1 cellular context compared by ENCODE assay signal in the genomic region with DNA sequence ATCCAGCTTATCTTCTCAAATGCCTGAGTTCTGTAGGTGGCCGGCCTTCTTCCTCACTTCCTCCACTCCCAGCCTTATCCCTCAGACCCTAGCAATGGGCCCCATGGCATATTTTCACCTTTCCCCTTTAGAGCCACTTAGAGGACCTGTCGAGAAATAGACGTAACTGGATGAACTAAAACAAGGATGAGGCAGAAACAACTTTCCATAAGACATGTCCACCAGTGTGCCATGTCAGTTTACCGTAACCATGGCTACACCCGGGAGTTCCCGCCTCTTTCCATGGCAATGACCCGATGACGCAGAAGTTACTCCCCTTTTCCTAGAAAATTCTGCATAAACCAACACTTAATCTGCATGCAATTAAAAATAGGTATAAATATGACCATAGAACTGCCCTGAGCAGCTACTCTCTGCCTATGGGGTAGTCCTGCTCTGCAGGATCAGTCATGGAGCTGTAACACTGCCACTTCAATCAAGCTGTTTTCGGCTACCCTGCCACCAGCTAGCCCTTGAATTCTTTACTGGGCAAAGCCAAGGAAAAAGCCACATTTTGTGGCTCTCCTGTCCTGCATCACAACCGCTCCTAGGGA.
TF ChIP-seq lines count a peak whose summit lies in the region.

No MANE protein-coding gene starts in this region.

TF ChIP-seq in K562, 482 proteins besides CTCF, POLR2A, EP300 and RAD21 (continued from another document and continues in another):
- no peak for TF ChIP-seq C11orf30 (IDR thresholded peaks at IDR 0.05; ENCODE audit: low read depth)
- TF ChIP-seq ZNF174 (CRISPR knock-in tag; IDR thresholded peaks at IDR 0.05) = no peak
- TF ChIP-seq ZKSCAN3 (CRISPR knock-in tag; IDR thresholded peaks at IDR 0.05) = no peak
- no peak for TF ChIP-seq NR3C1 (CRISPR knock-in tag; IDR thresholded peaks at IDR 0.05)
- 0 out of 2 replicates have a peak, but pooled peaks have one; percentile 8 for TF ChIP-seq GATAD2B (IDR thresholded peaks at IDR 0.05; ENCODE audit: borderline replicate concordance)
- TF ChIP-seq, protein P1, sequence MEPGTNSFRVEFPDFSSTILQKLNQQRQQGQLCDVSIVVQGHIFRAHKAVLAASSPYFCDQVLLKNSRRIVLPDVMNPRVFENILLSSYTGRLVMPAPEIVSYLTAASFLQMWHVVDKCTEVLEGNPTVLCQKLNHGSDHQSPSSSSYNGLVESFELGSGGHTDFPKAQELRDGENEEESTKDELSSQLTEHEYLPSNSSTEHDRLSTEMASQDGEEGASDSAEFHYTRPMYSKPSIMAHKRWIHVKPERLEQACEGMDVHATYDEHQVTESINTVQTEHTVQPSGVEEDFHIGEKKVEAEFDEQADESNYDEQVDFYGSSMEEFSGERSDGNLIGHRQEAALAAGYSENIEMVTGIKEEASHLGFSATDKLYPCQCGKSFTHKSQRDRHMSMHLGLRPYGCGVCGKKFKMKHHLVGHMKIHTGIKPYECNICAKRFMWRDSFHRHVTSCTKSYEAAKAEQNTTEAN (CRISPR knock-in tag; IDR thresholded peaks at IDR 0.05) = no peak
- TF ChIP-seq PRDM10 (IDR thresholded peaks at IDR 0.05; ENCODE audit: partially characterized antibody) = peak; percentile 60
- TF ChIP-seq CTBP1 (IDR thresholded peaks at IDR 0.05; ENCODE audit: borderline replicate concordance) = no peak
- no peak for TF ChIP-seq ZNF586 (CRISPR knock-in tag; conservative IDR thresholded peaks at IDR 0.05)
- peak in 1 of 2 experiments; percentile 73; a peak in 2 of 4 replicates for TF ChIP-seq FOXK2 (conservative IDR thresholded peaks at IDR 0.05 in 1 of 2, IDR thresholded peaks at IDR 0.05 in 1 of 2; ENCODE audit: low read depth in 2 of 2)
- TF ChIP-seq ARID2 (IDR thresholded peaks at IDR 0.05) = no peak
- TF ChIP-seq IRF2 (CRISPR knock-in tag; IDR thresholded peaks at IDR 0.05) = no peak
- peak; percentile 95 for TF ChIP-seq PKNOX1 (IDR thresholded peaks at IDR 0.05)
- TF ChIP-seq HOXB6 (CRISPR knock-in tag; IDR thresholded peaks at IDR 0.05; ENCODE audit: borderline replicate concordance) = no peak
- TF ChIP-seq, protein P2, sequence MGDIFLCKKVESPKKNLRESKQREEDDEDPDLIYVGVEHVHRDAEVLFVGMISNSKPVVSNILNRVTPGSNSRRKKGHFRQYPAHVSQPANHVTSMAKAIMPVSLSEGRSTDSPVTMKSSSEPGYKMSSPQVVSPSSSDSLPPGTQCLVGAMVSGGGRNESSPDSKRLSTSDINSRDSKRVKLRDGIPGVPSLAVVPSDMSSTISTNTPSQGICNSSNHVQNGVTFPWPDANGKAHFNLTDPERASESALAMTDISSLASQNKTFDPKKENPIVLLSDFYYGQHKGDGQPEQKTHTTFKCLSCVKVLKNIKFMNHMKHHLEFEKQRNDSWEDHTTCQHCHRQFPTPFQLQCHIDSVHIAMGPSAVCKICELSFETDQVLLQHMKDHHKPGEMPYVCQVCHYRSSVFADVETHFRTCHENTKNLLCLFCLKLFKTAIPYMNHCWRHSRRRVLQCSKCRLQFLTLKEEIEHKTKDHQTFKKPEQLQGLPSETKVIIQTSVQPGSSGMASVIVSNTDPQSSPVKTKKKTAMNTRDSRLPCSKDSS (IDR thresholded peaks at IDR 0.05; ENCODE audit: low read depth, partially characterized antibody) = no peak
- TF ChIP-seq SREBF1 (IDR thresholded peaks at IDR 0.05; ENCODE audit: borderline replicate concordance, low read depth, low read length) = no peak
- no peak for TF ChIP-seq NCOA2 (IDR thresholded peaks at IDR 0.05; ENCODE audit: partially characterized antibody in 2 of 2)
- no peak for TF ChIP-seq ZNF212 (CRISPR knock-in tag; IDR thresholded peaks at IDR 0.05)
- no peak for TF ChIP-seq ZNF398 (CRISPR knock-in tag; IDR thresholded peaks at IDR 0.05)
- no peak for TF ChIP-seq CHD4 (IDR thresholded peaks at IDR 0.05; ENCODE audit: insufficient read depth, insufficient replicate concordance, low read depth, low read length, poor library complexity, severe bottlenecking)
- no peak for TF ChIP-seq MTA2 (IDR thresholded peaks at IDR 0.05; ENCODE audit: low read depth)
- TF ChIP-seq MLLT1 (IDR thresholded peaks at IDR 0.05) = peak in 1 of 2 experiments; percentile 35; a peak in 1 of 4 replicates
- no peak for TF ChIP-seq MEF2D (tag; conservative IDR thresholded peaks at IDR 0.05; ENCODE audit: low read depth)
- TF ChIP-seq ETS1 (conservative IDR thresholded peaks at IDR 0.05; ENCODE audit: control insufficient read depth, low read depth, low read length) = no peak
- no peak for TF ChIP-seq SMAD4 (CRISPR knock-in tag; conservative IDR thresholded peaks at IDR 0.05)
- no peak for TF ChIP-seq UBTF (IDR thresholded peaks at IDR 0.05; ENCODE audit: borderline replicate concordance in 1 of 2, low read depth in 2 of 2, low read length in 2 of 2)
- no peak for TF ChIP-seq HDAC3 (IDR thresholded peaks at IDR 0.05; ENCODE audit: borderline replicate concordance, partially characterized antibody)
- no peak for TF ChIP-seq ZKSCAN8 (CRISPR knock-in tag; IDR thresholded peaks at IDR 0.05)
- TF ChIP-seq TCF7L2 (IDR thresholded peaks at IDR 0.05; ENCODE audit: low read depth, low read length) = no peak
- TF ChIP-seq CAMTA2 (CRISPR knock-in tag; conservative IDR thresholded peaks at IDR 0.05) = no peak
- no peak for TF ChIP-seq CBX3 (IDR thresholded peaks at IDR 0.05; ENCODE audit: borderline replicate concordance in 1 of 2, low read length in 2 of 2)
- TF ChIP-seq, protein P3, sequence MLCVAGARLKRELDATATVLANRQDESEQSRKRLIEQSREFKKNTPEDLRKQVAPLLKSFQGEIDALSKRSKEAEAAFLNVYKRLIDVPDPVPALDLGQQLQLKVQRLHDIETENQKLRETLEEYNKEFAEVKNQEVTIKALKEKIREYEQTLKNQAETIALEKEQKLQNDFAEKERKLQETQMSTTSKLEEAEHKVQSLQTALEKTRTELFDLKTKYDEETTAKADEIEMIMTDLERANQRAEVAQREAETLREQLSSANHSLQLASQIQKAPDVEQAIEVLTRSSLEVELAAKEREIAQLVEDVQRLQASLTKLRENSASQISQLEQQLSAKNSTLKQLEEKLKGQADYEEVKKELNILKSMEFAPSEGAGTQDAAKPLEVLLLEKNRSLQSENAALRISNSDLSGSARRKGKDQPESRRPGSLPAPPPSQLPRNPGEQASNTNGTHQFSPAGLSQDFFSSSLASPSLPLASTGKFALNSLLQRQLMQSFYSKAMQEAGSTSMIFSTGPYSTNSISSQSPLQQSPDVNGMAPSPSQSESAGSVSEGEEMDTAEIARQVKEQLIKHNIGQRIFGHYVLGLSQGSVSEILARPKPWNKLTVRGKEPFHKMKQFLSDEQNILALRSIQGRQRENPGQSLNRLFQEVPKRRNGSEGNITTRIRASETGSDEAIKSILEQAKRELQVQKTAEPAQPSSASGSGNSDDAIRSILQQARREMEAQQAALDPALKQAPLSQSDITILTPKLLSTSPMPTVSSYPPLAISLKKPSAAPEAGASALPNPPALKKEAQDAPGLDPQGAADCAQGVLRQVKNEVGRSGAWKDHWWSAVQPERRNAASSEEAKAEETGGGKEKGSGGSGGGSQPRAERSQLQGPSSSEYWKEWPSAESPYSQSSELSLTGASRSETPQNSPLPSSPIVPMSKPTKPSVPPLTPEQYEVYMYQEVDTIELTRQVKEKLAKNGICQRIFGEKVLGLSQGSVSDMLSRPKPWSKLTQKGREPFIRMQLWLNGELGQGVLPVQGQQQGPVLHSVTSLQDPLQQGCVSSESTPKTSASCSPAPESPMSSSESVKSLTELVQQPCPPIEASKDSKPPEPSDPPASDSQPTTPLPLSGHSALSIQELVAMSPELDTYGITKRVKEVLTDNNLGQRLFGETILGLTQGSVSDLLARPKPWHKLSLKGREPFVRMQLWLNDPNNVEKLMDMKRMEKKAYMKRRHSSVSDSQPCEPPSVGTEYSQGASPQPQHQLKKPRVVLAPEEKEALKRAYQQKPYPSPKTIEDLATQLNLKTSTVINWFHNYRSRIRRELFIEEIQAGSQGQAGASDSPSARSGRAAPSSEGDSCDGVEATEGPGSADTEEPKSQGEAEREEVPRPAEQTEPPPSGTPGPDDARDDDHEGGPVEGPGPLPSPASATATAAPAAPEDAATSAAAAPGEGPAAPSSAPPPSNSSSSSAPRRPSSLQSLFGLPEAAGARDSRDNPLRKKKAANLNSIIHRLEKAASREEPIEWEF (CRISPR knock-in tag; IDR thresholded peaks at IDR 0.05) = no peak
- no peak for TF ChIP-seq XRCC5 (IDR thresholded peaks at IDR 0.05; ENCODE audit: low read depth, low read length)
- TF ChIP-seq MEIS2 (IDR thresholded peaks at IDR 0.05; ENCODE audit: partially characterized antibody) = peak; percentile 26
- no peak for TF ChIP-seq RBM17 (IDR thresholded peaks at IDR 0.05; ENCODE audit: borderline replicate concordance, low read depth, low read length)
- TF ChIP-seq SIX5 (IDR thresholded peaks at IDR 0.05; ENCODE audit: borderline replicate concordance in 1 of 2, insufficient read depth in 1 of 2, low read depth in 1 of 2, low read length in 2 of 2) = no peak
